ENCODE assay signal across 8 cellular contexts in the genomic region with DNA sequence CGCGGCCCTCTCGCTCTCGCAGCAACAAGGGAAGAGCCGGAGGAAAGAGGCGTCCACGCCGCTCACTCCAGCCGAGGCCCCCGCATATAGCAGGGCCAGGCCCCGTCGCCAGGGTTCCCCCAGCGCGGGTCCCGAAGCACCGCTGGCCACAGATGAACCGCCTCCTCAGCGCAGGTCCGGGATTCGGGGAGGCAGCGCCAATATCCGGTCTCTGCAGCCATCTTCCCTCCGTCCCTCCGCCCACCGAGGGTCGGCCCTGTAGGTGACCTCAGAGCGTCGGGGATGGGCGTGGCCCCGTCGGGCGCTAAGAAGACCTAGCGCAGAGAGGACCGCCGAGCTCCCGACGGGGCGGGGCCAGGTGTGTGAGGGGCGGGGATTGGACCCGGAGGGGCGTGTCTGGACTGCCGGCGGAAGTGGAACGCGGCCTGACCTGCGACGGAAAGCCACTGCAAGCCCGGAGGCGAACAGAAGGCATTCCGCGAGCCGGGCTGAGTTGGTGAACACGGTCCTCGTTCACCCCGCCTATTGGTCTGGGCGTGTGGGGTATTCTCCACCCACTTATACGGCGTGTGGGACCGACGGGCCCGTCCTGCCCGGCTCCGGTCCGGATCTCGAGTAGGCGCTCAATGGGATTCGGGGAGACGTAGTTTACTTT. TPM values are rescaled to one million over a fixed set of nuclear protein-coding genes. Genes with fewer than 3 reads are reported as not detected.
DNase-seq lines count a peak whose midpoint lies in the region; ATAC-seq and TF ChIP-seq lines count a peak whose summit lies in the region.

No MANE protein-coding gene starts in this region.

- peak; percentile 100 for DNase-seq in GM06990 (ENCODE audit: extremely low read depth, insufficient read length)
- peak; percentile 99 for DNase-seq in NB4 (ENCODE audit: low read depth)
- peak; percentile 98 for DNase-seq in SK-N-DZ (ENCODE audit: low spot score)
- DNase-seq in activated naive CD4-positive, alpha-beta T cell treated with anti-CD3 and anti-CD28 coated beads, Interleukin-2, amount 50 U/mL, for 16 hours = peak; percentile 97
- DNase-seq in germinal center (ENCODE audit: low spot score) = peak; percentile 97
- DNase-seq in non-pigmented ciliary epithelial cell (ENCODE audit: low read depth) = peak; percentile 79
- peak; percentile 68 for DNase-seq in superior temporal gyrus (ENCODE audit: extremely low spot score)

- TF ChIP-seq CTCF in GM06990 (IDR thresholded peaks at IDR 0.05; ENCODE audit: insufficient read depth, low read length, poor library complexity, severe bottlenecking) = no peak
- no peak for TF ChIP-seq CTCF in NB4 (IDR thresholded peaks at IDR 0.05; ENCODE audit: low read depth, low read length)

- peak overlapping the region; percentile 99 for H3K4me3 ChIP-seq in GM06990 (replicated peaks; ENCODE audit: low read depth, low read length)
- H3K4me3 ChIP-seq in NB4 (ENCODE audit: low read depth, low read length) = peak overlapping the region; percentile 92

- H3K27me3 ChIP-seq in GM06990 (replicated peaks; ENCODE audit: control insufficient read depth, insufficient read depth, low read length) = no peaks in the 10 kb centered on the region

- ATAC-seq in HG02571 (IDR thresholded peaks at IDR 0.05; ENCODE audit: unreplicated experiment) = peak; percentile 97

- TF ChIP-seq POLR2A in NB4 (IDR thresholded peaks at IDR 0.05; ENCODE audit: extremely low read depth, insufficient read length) = peak; percentile 97

- H3K36me3 ChIP-seq in GM06990 (ENCODE audit: control insufficient read depth, insufficient read depth, low read length) = peaks cover 6% of the 10 kb centered on the region

RNA-seq across cellular contexts. Expression of a gene that starts 26.8 kb away (rescaled TPM):
- 19.9 and 45.5 TPM in 2 replicates for polyA plus RNA-seq in SK-N-DZ (2014; cell fraction: cytosol; rRNA removed)
- polyA plus RNA-seq in SK-N-DZ (2014; cell fraction: nucleus; rRNA removed) = 3.6 and 24.3 TPM in 2 replicates

RNA-seq across cellular contexts. Expression of a gene that starts 47.4 kb away (rescaled TPM):
- not detected in 2 replicates for polyA plus RNA-seq in SK-N-DZ (2014; cell fraction: cytosol; rRNA removed)
- not detected in 2 replicates for polyA plus RNA-seq in SK-N-DZ (2014; cell fraction: nucleus; rRNA removed)

Comparison
In these comparisons a context has a peak if more than half of its experiments do, and no peak if none do; other contexts are left out.
1. Peak in every context shown above with its lines: DNase-seq, ATAC-seq and H3K4me3 ChIP-seq.